8 cellular contexts compared by ENCODE assay signal in the genomic region with DNA sequence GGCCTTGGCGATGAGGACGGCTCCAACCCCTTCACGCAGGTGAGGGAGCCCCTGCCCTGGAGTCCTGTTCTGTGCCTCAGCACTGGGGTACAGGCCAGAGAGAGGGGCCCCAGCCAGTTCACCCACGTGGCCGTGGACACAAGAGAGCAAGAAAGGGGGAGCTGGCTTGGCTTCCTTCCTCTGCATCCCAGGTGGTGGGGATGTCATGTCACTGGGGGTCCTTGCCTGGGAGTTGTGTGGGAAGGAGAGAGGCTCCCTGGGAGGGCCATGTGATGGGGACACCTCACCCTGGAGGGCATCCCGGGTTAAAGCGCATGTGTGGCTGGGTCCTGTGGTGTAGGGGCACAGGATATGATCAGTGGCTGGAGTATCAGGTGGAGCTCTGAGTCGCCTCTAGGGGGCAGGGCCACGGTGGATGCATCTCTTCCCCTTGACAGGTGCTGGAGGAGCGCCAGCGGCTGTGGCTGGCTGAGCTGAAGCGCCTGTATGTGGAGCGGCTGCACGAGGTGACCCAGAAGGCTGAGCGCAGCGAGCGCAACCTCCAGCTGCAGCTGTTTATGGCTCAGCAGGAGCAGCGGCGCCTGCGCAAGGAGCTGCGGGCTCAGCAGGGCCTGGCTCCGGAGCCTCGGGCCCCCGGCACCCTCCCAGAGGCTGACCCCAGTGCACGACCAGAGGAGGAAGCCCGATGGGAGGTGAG. TPM values are rescaled to one million over a fixed set of nuclear protein-coding genes. Genes with fewer than 3 reads are reported as not detected.
DNase-seq lines count a peak whose midpoint lies in the region; ATAC-seq, FAIRE-seq and TF ChIP-seq lines count a peak whose summit lies in the region.

No MANE protein-coding gene starts in this region.

- no peak overlapping the region for H3K4ac ChIP-seq in H1 (replicated peaks; ENCODE audit: insufficient read length, low read depth, low read length)

- peaks cover 10 to 56% of the 10 kb centered on the region in 2 experiments; a peak in 3 of 4 replicates for H3K79me2 ChIP-seq in H1 (ENCODE audit: control insufficient read depth in 1 of 2, insufficient read depth in 2 of 2, low read length in 2 of 2)

- TF ChIP-seq EP300 in H1 (IDR thresholded peaks at IDR 0.05; ENCODE audit: borderline replicate concordance in 1 of 2, low read depth in 2 of 2, low read length in 2 of 2): no peak

- no peak overlapping the region for H2AFZ ChIP-seq in H1 (ENCODE audit: low read length)

- H3K4me1 Mint-ChIP-seq in activated CD8-positive, alpha-beta T cell treated with anti-CD3 and anti-CD28 coated beads for 36 hours (ENCODE audit: low read depth): peaks cover 37% of the 10 kb centered on the region
- H3K4me1 Mint-ChIP-seq in natural killer cell treated with Interleukin-12 subunit alpha and Interleukin-12 subunit beta and Interleukin-15 and Interleukin-18, amount 100 ng/mL, for 72 hours (ENCODE audit: low read depth in 2 of 2): peaks cover 12 to 14% of the 10 kb centered on the region in 2 donors

- DNase-seq in Caki2 (ENCODE audit: low read depth) (peak; percentile 53), NCI-H82 (lab: John Stamatoyannopoulos, UW) (peak; percentile 96), H1 (ENCODE audit: low read depth in 1 of 2, low spot score in 2 of 2) (peak; percentile 41 to 77), superior temporal gyrus (ENCODE audit: extremely low spot score) (peak; percentile 43)
- DNase-seq in activated CD8-positive, alpha-beta T cell treated with anti-CD3 and anti-CD28 coated beads for 36 hours: peak; percentile 94
- no peak for DNase-seq in natural killer cell treated with Interleukin-12 subunit alpha and Interleukin-12 subunit beta and Interleukin-15 and Interleukin-18, amount 100 ng/mL, for 72 hours (ENCODE audit: low spot score)

- WGBS in H1 (ENCODE audit: extremely low coverage in 1 of 2, insufficient coverage in 1 of 2, insufficient read length in 1 of 2, insufficient replicate concordance in 2 of 2, low coverage in 1 of 2, low lambda C conversion rate in 2 of 2, missing lambda C conversion rate in 1 of 2), 2 experiments: 86% methylated on average over 25 of the region's 26 CpGs; no CpG with 5 or more reads in 1 of the 2 experiments

- POLR2A ChIA-PET in activated CD8-positive, alpha-beta T cell treated with anti-CD3 and anti-CD28 coated beads for 36 hours (lab: Charles Lee): interaction anchor here (0.8 to 3.0 kb wide), 11 partner anchors 9 to 90 kb away, joined by 3 to 16 read pairs (median 4); a partner anchor contains a TSS
- POLR2A ChIA-PET in H1 (lab: Charles Lee; ENCODE audit: partially characterized antibody): interaction anchor here (0.7 to 40.7 kb wide), 8 partner anchors 4 to 666 kb away, joined by 3 to 1250 read pairs (median 4); a partner anchor contains a TSS

- intact Hi-C loops in activated CD8-positive, alpha-beta T cell treated with anti-CD3 and anti-CD28 coated beads for 36 hours (cut with micrococcal nuclease): no loop called here

- H3K4me3 Mint-ChIP-seq in activated CD8-positive, alpha-beta T cell treated with anti-CD3 and anti-CD28 coated beads for 36 hours: no peak overlapping the region
- H3K4me3 Mint-ChIP-seq in natural killer cell treated with Interleukin-12 subunit alpha and Interleukin-12 subunit beta and Interleukin-15 and Interleukin-18, amount 100 ng/mL, for 72 hours: no peak overlapping the region

- peaks cover 2% of the 10 kb centered on the region; the same call in 1 of the 2 replicates for H3K23me2 ChIP-seq in H1 (ENCODE audit: low read depth, low read length)

- peak; percentile 67 for TF ChIP-seq CTCF in activated CD8-positive, alpha-beta T cell treated with anti-CD3 and anti-CD28 coated beads for 36 hours (IDR thresholded peaks at IDR 0.05)
- TF ChIP-seq CTCF in H1 (IDR thresholded peaks at IDR 0.05; ENCODE audit: control extremely low read depth in 1 of 3, insufficient read depth in 1 of 3, low read depth in 1 of 3, low read length in 3 of 3): peak in 2 of 3 experiments; percentile 74 to 88; a peak in 3 of 4 replicates

- in situ Hi-C loops in Caki2 (cut with HindIII; ENCODE audit: low pct_unique_long_range_greater_than_20kb, low sequenced_read_pairs): no loop called here

- ATAC-seq in GM19463 (IDR thresholded peaks at IDR 0.05; ENCODE audit: unreplicated experiment) (peak; percentile 79), HG03558 (IDR thresholded peaks at IDR 0.05; ENCODE audit: extremely low read depth, unreplicated experiment) (peak; percentile 66)
- ATAC-seq in activated CD8-positive, alpha-beta T cell treated with anti-CD3 and anti-CD28 coated beads for 36 hours: peak; percentile 74
- ATAC-seq in natural killer cell treated with Interleukin-12 subunit alpha and Interleukin-12 subunit beta and Interleukin-15 and Interleukin-18, amount 100 ng/mL, for 72 hours: peak; percentile 76

- H3K9ac ChIP-seq in H1 (replicated peaks in 1 of 4; ENCODE audit: extremely low read depth in 1 of 4, low read depth in 3 of 4, low read length in 3 of 4): no peak overlapping the region

- peaks cover 22% of the 10 kb centered on the region for H3K79me1 ChIP-seq in H1 (ENCODE audit: low read depth, low read length)

- H4K91ac ChIP-seq in H1 (replicated peaks; ENCODE audit: insufficient read length, low read length): no peak overlapping the region

- no peaks in the 10 kb centered on the region for H3K9me3 Mint-ChIP-seq in activated CD8-positive, alpha-beta T cell treated with anti-CD3 and anti-CD28 coated beads for 36 hours
- H3K9me3 Mint-ChIP-seq in natural killer cell treated with Interleukin-12 subunit alpha and Interleukin-12 subunit beta and Interleukin-15 and Interleukin-18, amount 100 ng/mL, for 72 hours: no peaks in the 10 kb centered on the region

- H3K27me3 Mint-ChIP-seq in activated CD8-positive, alpha-beta T cell treated with anti-CD3 and anti-CD28 coated beads for 36 hours: no peaks in the 10 kb centered on the region
- peaks cover 0 to 3% of the 10 kb centered on the region in 2 donors for H3K27me3 Mint-ChIP-seq in natural killer cell treated with Interleukin-12 subunit alpha and Interleukin-12 subunit beta and Interleukin-15 and Interleukin-18, amount 100 ng/mL, for 72 hours

- H2AK5ac ChIP-seq in H1 (ENCODE audit: low read depth, low read length): peak overlapping the region; percentile 30; the same call in 1 of the 2 replicates

- H3K27ac ChIP-seq in H1 (ENCODE audit: low read depth, low read length): no peak overlapping the region; the same call in 1 of the 2 replicates

- H2BK20ac ChIP-seq in H1 (ENCODE audit: low read length): no peak overlapping the region

- H4K5ac ChIP-seq in H1 (ENCODE audit: insufficient read length, low read depth, low read length): no peak overlapping the region

- no peaks in the 10 kb centered on the region for H3K9me3 ChIP-seq in H1 (ENCODE audit: insufficient read depth in 2 of 2, low read depth in 1 of 2, low read length in 1 of 2)

- FAIRE-seq in H1 (lab: Jason Lieb, UNC): no peak

- H3K4me2 ChIP-seq in H1 (ENCODE audit: insufficient read depth in 1 of 2, low read depth in 2 of 2, low read length in 2 of 2): no peak overlapping the region

- H3K23ac ChIP-seq in H1 (ENCODE audit: insufficient read length): no peak overlapping the region

- H3K27me3 ChIP-seq in H1 (replicated peaks in 1 of 4; ENCODE audit: control insufficient read depth in 3 of 4, extremely low read depth in 1 of 4, insufficient read depth in 3 of 4, low read length in 3 of 4): no peaks in the 10 kb centered on the region

- peak overlapping the region; percentile 96 for H2BK5ac ChIP-seq in H1 (ENCODE audit: low read depth, low read length)

- H3K18ac ChIP-seq in H1 (ENCODE audit: extremely low read depth, low read length): no peak overlapping the region

- peaks cover 36% of the 10 kb centered on the region for H3K36me3 Mint-ChIP-seq in activated CD8-positive, alpha-beta T cell treated with anti-CD3 and anti-CD28 coated beads for 36 hours (ENCODE audit: low read depth)
- no peaks in the 10 kb centered on the region for H3K36me3 Mint-ChIP-seq in natural killer cell treated with Interleukin-12 subunit alpha and Interleukin-12 subunit beta and Interleukin-15 and Interleukin-18, amount 100 ng/mL, for 72 hours

- no peak overlapping the region for H3K27ac Mint-ChIP-seq in activated CD8-positive, alpha-beta T cell treated with anti-CD3 and anti-CD28 coated beads for 36 hours
- no peak overlapping the region for H3K27ac Mint-ChIP-seq in natural killer cell treated with Interleukin-12 subunit alpha and Interleukin-12 subunit beta and Interleukin-15 and Interleukin-18, amount 100 ng/mL, for 72 hours

- no peak overlapping the region for H3K14ac ChIP-seq in H1 (ENCODE audit: insufficient read length)

- peaks cover 7 to 17% of the 10 kb centered on the region in 2 experiments for H4K20me1 ChIP-seq in H1 (replicated peaks in 1 of 2; ENCODE audit: control insufficient read depth in 1 of 2, insufficient read depth in 2 of 2, low read length in 2 of 2)

- peak; percentile 38 to 61 for TF ChIP-seq RAD21 in H1 (IDR thresholded peaks at IDR 0.05 in 1 of 2, conservative IDR thresholded peaks at IDR 0.05 in 1 of 2; ENCODE audit: low read depth in 2 of 2, low read length in 2 of 2)

- H3K4me1 ChIP-seq in H1 (replicated peaks in 1 of 4; ENCODE audit: control insufficient read depth in 3 of 4, insufficient read depth in 4 of 4, low read length in 3 of 4): peaks cover 11 to 65% (median 38%) of the 10 kb centered on the region in 4 experiments

- CTCF ChIA-PET in activated CD8-positive, alpha-beta T cell treated with anti-CD3 and anti-CD28 coated beads for 36 hours (lab: Charles Lee): interaction anchor here (0.6 to 9.1 kb wide), 21 partner anchors 8 to 1503 kb away, joined by 3 to 84 read pairs (median 6); a partner anchor contains a TSS
- CTCF ChIA-PET in H1 (lab: Charles Lee; ENCODE audit: partially characterized antibody): interaction anchor here (0.6 to 12.9 kb wide), 24 partner anchors 9 to 609 kb away, joined by 3 to 189 read pairs (median 6); a partner anchor contains a TSS

- no peak; a peak in 1 of 3 replicates for TF ChIP-seq POLR2A in H1 (IDR thresholded peaks at IDR 0.05; ENCODE audit: control extremely low read depth in 1 of 2, low read depth in 2 of 2, low read length in 2 of 2)

- H3K56ac ChIP-seq in H1 (replicated peaks; ENCODE audit: insufficient read length, low read depth, low read length): no peak overlapping the region

- no peak overlapping the region for H3K4me3 ChIP-seq in H1 (ENCODE audit: extremely low read depth in 1 of 4, insufficient read depth in 2 of 4, low read depth in 3 of 4, low read length in 4 of 4)

- H2BK120ac ChIP-seq in H1 (replicated peaks; ENCODE audit: low read depth, low read length): no peak overlapping the region

- H2BK12ac ChIP-seq in H1 (ENCODE audit: low read depth, low read length): no peak overlapping the region; the same call in 1 of the 2 replicates

- H3K36me3 ChIP-seq in H1 (ENCODE audit: control insufficient read depth in 2 of 4, insufficient read depth in 4 of 4, low read length in 3 of 4): peaks cover 9 to 29% (median 20%) of the 10 kb centered on the region in 4 experiments; a peak in 7 of 8 replicates

- H2BK15ac ChIP-seq in H1 (ENCODE audit: low read length): no peak overlapping the region

- H4K8ac ChIP-seq in H1 (ENCODE audit: extremely low read depth, insufficient read depth, low read length): no peak overlapping the region

RNA-seq across cellular contexts. Expression of a gene that starts 7.5 kb away (rescaled TPM):
- 1.8 and 6.2 TPM in 2 replicates for total RNA-seq in Caki2 (2014; rRNA removed; shearing (Covaris generic); ENCODE audit: low replicate concordance)
- 10 to 100 TPM; 33.2 to 33.4 TPM for total RNA-seq in activated CD8-positive, alpha-beta T cell treated with anti-CD3 and anti-CD28 coated beads for 36 hours
- 36.0 and 39.2 TPM in 2 replicates for total RNA-seq in H1 (2021; fragmentation: NEBNext Ultra II Directional; extraction: Animal tissue kit (Norgen Biotek cat#: 25700))
- 13.1 and 23.4 TPM in 2 replicates for polyA plus RNA-seq in H1 (2011; rRNA removed)
- 19.4 TPM for polyA plus RNA-seq in H1 (2011; cell fraction: cytosol; rRNA removed)
- polyA plus RNA-seq in H1 (2011; cell fraction: nucleus; rRNA removed): 41.9 TPM
- 16.8 to 24.3 TPM (median 21.3 TPM) in 4 replicates for polyA plus RNA-seq in H1 (2012, experiment 1 of 2)
- polyA plus RNA-seq in H1 (2012, experiment 2 of 2): 18.5 TPM
- 16.7 TPM for polyA plus RNA-seq in H1 (2013, experiment 1 of 2)
- 15.9 TPM for polyA plus RNA-seq in H1 (2013, experiment 2 of 2)
- polyA minus RNA-seq in H1 (2011; rRNA and poly(A)+ RNA removed): 13.0 and 17.4 TPM in 2 replicates
- 22.0 TPM for polyA minus RNA-seq in H1 (2011; cell fraction: cytosol; rRNA and poly(A)+ RNA removed)
- polyA minus RNA-seq in H1 (2011; cell fraction: nucleus; rRNA and poly(A)+ RNA removed): 32.8 TPM
- total RNA-seq in natural killer cell treated with Interleukin-12 subunit alpha and Interleukin-12 subunit beta and Interleukin-15 and Interleukin-18, amount 100 ng/mL, for 72 hours: under 1 TPM; 0.20 to 0.26 TPM

RNA-seq across cellular contexts. Expression of a gene that starts 10.0 kb away (rescaled TPM):
- total RNA-seq in Caki2 (2014; rRNA removed; shearing (Covaris generic); ENCODE audit: low replicate concordance): 60.2 and 63.2 TPM in 2 replicates
- total RNA-seq in activated CD8-positive, alpha-beta T cell treated with anti-CD3 and anti-CD28 coated beads for 36 hours: 10 to 100 TPM; 32.9 to 33.4 TPM
- total RNA-seq in H1 (2021; fragmentation: NEBNext Ultra II Directional; extraction: Animal tissue kit (Norgen Biotek cat#: 25700)): 74.6 and 75.9 TPM in 2 replicates
- polyA plus RNA-seq in H1 (2011; rRNA removed): 90.2 and 106 TPM in 2 replicates
- polyA plus RNA-seq in H1 (2011; cell fraction: cytosol; rRNA removed): 105 TPM
- polyA plus RNA-seq in H1 (2011; cell fraction: nucleus; rRNA removed): 153 TPM
- 65.3 to 93.7 TPM (median 87.0 TPM) in 4 replicates for polyA plus RNA-seq in H1 (2012, experiment 1 of 2)
- polyA plus RNA-seq in H1 (2012, experiment 2 of 2): 74.6 TPM
- polyA plus RNA-seq in H1 (2013, experiment 1 of 2): 53.0 TPM
- 51.3 TPM for polyA plus RNA-seq in H1 (2013, experiment 2 of 2)
- polyA minus RNA-seq in H1 (2011; rRNA and poly(A)+ RNA removed): 107 and 109 TPM in 2 replicates
- 52.0 TPM for polyA minus RNA-seq in H1 (2011; cell fraction: cytosol; rRNA and poly(A)+ RNA removed)
- 71.2 TPM for polyA minus RNA-seq in H1 (2011; cell fraction: nucleus; rRNA and poly(A)+ RNA removed)
- total RNA-seq in natural killer cell treated with Interleukin-12 subunit alpha and Interleukin-12 subunit beta and Interleukin-15 and Interleukin-18, amount 100 ng/mL, for 72 hours: 10 to 100 TPM; 19.9 to 29.2 TPM

RNA-seq across cellular contexts. Expression of a gene that starts 32.9 kb away (rescaled TPM):
- 225 and 352 TPM in 2 replicates for total RNA-seq in Caki2 (2014; rRNA removed; shearing (Covaris generic); ENCODE audit: low replicate concordance)
- 100 to 1,000 TPM; 287 to 296 TPM for total RNA-seq in activated CD8-positive, alpha-beta T cell treated with anti-CD3 and anti-CD28 coated beads for 36 hours
- 263 and 281 TPM in 2 replicates for total RNA-seq in H1 (2021; fragmentation: NEBNext Ultra II Directional; extraction: Animal tissue kit (Norgen Biotek cat#: 25700))
- polyA plus RNA-seq in H1 (2011; rRNA removed): 241 and 344 TPM in 2 replicates
- 302 TPM for polyA plus RNA-seq in H1 (2011; cell fraction: cytosol; rRNA removed)
- 166 TPM for polyA plus RNA-seq in H1 (2011; cell fraction: nucleus; rRNA removed)
- 273 to 334 TPM (median 320 TPM) in 4 replicates for polyA plus RNA-seq in H1 (2012, experiment 1 of 2)
- polyA plus RNA-seq in H1 (2012, experiment 2 of 2): 440 TPM
- polyA plus RNA-seq in H1 (2013, experiment 1 of 2): 244 TPM
- polyA plus RNA-seq in H1 (2013, experiment 2 of 2): 251 TPM
- 58.6 and 61.0 TPM in 2 replicates for polyA minus RNA-seq in H1 (2011; rRNA and poly(A)+ RNA removed)
- 117 TPM for polyA minus RNA-seq in H1 (2011; cell fraction: cytosol; rRNA and poly(A)+ RNA removed)
- polyA minus RNA-seq in H1 (2011; cell fraction: nucleus; rRNA and poly(A)+ RNA removed): 80.9 TPM
- 100 to 1,000 TPM; 139 to 196 TPM for total RNA-seq in natural killer cell treated with Interleukin-12 subunit alpha and Interleukin-12 subunit beta and Interleukin-15 and Interleukin-18, amount 100 ng/mL, for 72 hours
